In the genomic region with DNA sequence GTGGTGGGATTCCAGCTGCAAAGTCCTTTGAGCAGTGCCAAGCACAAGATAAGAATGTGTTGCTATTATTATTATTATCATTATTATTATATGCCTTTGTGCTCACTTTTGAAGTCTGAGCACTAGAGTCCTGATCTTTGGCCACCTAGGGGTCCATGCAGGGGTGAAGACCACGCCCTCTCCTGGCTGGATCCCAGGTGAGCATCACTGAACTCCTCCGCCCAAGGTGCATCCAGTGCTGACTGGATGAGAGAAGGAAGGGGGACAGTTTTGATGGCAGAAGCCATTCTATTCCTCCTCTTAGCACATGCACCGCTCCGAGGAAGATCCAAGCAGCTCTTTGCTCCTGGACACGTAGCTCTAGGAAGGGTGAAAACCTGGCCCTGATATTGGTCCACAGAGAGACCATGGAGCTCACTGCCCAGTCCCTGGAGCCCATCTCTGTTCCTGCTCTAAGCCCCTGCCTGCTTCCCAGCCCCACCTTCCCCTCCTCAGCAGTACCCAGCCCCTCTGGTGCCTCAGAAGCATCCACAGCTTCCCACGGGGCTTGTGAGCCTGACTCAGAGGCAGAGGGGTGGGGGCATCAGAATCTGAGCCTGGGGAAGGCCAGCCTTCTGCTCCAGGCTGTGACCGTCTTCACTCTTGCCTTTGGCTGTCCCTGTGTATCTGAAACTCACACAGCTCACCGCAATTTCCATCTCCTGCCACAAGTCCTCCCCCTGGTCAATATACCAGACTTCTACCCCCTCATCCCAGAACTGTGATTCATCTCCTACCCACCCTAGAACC, we compare ENCODE assay signal across 1 cellular context.
TF ChIP-seq lines count a peak whose summit lies in the region.

No MANE protein-coding gene starts in this region.

TF ChIP-seq in H1, 55 proteins besides CTCF, POLR2A, EP300 and RAD21:
- TF ChIP-seq HDAC6 (IDR thresholded peaks at IDR 0.05; ENCODE audit: low read depth, low read length) (no peak), TAF1 (IDR thresholded peaks at IDR 0.05; ENCODE audit: low read depth, low read length) (no peak), SP2 (IDR thresholded peaks at IDR 0.05; ENCODE audit: low read length) (no peak), KDM4A (IDR thresholded peaks at IDR 0.05; ENCODE audit: low read depth, low read length, severe bottlenecking) (no peak), KDM1A (IDR thresholded peaks at IDR 0.05; ENCODE audit: borderline replicate concordance, low read length) (no peak), SP1 (IDR thresholded peaks at IDR 0.05; ENCODE audit: low read depth, low read length) (no peak), SP4 (IDR thresholded peaks at IDR 0.05; ENCODE audit: low read length) (no peak), BCL11A (IDR thresholded peaks at IDR 0.05; ENCODE audit: low read depth in 2 of 2, low read length in 2 of 2) (no peak), POLR2AphosphoS5 (IDR thresholded peaks at IDR 0.05; ENCODE audit: low read depth, low read length) (no peak), CREB1 (IDR thresholded peaks at IDR 0.05) (no peak), TAF7 (optimal IDR thresholded peaks at IDR 0.05; ENCODE audit: borderline replicate concordance, low read depth, low read length) (no peak), SIN3A (conservative IDR thresholded peaks at IDR 0.05 in 1 of 2, IDR thresholded peaks at IDR 0.05 in 1 of 2; ENCODE audit: low read depth in 1 of 2, low read length in 2 of 2) (no peak), SIRT6 (IDR thresholded peaks at IDR 0.05; ENCODE audit: low read length) (no peak), SUZ12 (IDR thresholded peaks at IDR 0.05; ENCODE audit: low read length) (no peak), CTBP2 (IDR thresholded peaks at IDR 0.05; ENCODE audit: borderline replicate concordance, insufficient read depth, insufficient read length, low read length) (no peak)
